Comparison of ENCODE assay signal across 21 cellular contexts in genomic region chr9:79432485-79432884, GRCh38.
DNase-seq lines count a peak whose midpoint lies in the region; ATAC-seq and TF ChIP-seq lines count a peak whose summit lies in the region.
"Had no signal": no experiment of that assay in that cellular context is flagged by ENCODE, and none has a peak within 500 bp of the region (broad histone marks: within the 10 kb centered on the region; RNA-seq: fewer than 3 reads in every experiment).

No MANE protein-coding gene starts in this region.

- no peak overlapping the region for H3K27ac Mint-ChIP-seq in GM23338
- H3K27ac Mint-ChIP-seq: activated B cell treated with CpG ODN at 0.5 μM for 24 hours; activated naive CD4-positive, alpha-beta T cell treated with anti-CD3 and anti-CD28 coated beads, Interleukin-2, amount 50 U/mL, for 24 hours; activated T-cell treated with anti-CD3 and anti-CD28 coated beads, Interleukin-2, amount 50 U/mL, for 72 hours; effector memory CD8-positive, alpha-beta T cell had no signal

- no peak overlapping the region for H2AFZ ChIP-seq in GM23338

- H3K36me3 Mint-ChIP-seq in GM23338 (ENCODE audit: low read depth), result no peaks in the 10 kb centered on the region
- H3K36me3 Mint-ChIP-seq: activated naive CD4-positive, alpha-beta T cell treated with anti-CD3 and anti-CD28 coated beads, Interleukin-2, amount 50 U/mL, for 24 hours had no signal

- H3K27me3 ChIP-seq in BE2C (no peaks in the 10 kb centered on the region), GM23338 (ENCODE audit: insufficient read depth) (no peaks in the 10 kb centered on the region), upper lobe of right lung (no peaks in the 10 kb centered on the region)

- H3K36me3 ChIP-seq in BE2C, result no peaks in the 10 kb centered on the region
- H3K36me3 ChIP-seq in GM23338 (ENCODE audit: insufficient read depth), result no peaks in the 10 kb centered on the region
- no peaks in the 10 kb centered on the region for H3K36me3 ChIP-seq in upper lobe of right lung
- H3K36me3 ChIP-seq: heart left ventricle, lower lobe of right lung had no signal

- no peaks in the 10 kb centered on the region for H3F3A ChIP-seq in GM23338 (replicated peaks; ENCODE audit: low read depth)

- TF ChIP-seq CTCF in BE2C (IDR thresholded peaks at IDR 0.05; ENCODE audit: low read depth, low read length) (peak; percentile 23), GM23338 (conservative IDR thresholded peaks at IDR 0.05; ENCODE audit: low read depth in 2 of 2) (no peak; a peak in 2 of 4 replicates), upper lobe of right lung (IDR thresholded peaks at IDR 0.05) (no peak)

- H3K4me1 Mint-ChIP-seq in GM23338, result no peaks in the 10 kb centered on the region
- H3K4me1 Mint-ChIP-seq: activated naive CD4-positive, alpha-beta T cell treated with anti-CD3 and anti-CD28 coated beads, Interleukin-2, amount 50 U/mL, for 24 hours had no signal

- H4K20me1 ChIP-seq in GM23338 (replicated peaks; ENCODE audit: insufficient read depth), result no peaks in the 10 kb centered on the region

- H3K9me2 ChIP-seq in GM23338 (ENCODE audit: insufficient read depth), result no peaks in the 10 kb centered on the region

- DNase-seq in BE2C, result no peak
- DNase-seq in GM23338 (ENCODE audit: low spot score), result peak; percentile 40
- DNase-seq in NCI-H69 (lab: John Stamatoyannopoulos, UW), result peak; percentile 18
- DNase-seq in germinal center (ENCODE audit: low spot score), result peak; percentile 32
- DNase-seq in NCI-H2107 treated with DMSO at 0.1 percent for 48 hours (lab: John Stamatoyannopoulos, UW; ENCODE audit: unreplicated experiment), result no peak
- DNase-seq in anterior cingulate cortex (lab: John Stamatoyannopoulos, UW), result no peak
- no peak for DNase-seq in upper lobe of right lung
- DNase-seq: activated B cell treated with CpG ODN at 0.5 μM for 24 hours; activated T-cell treated with anti-CD3 and anti-CD28 coated beads, Interleukin-2, amount 50 U/mL, for 72 hours; effector memory CD8-positive, alpha-beta T cell; heart left ventricle; lower lobe of right lung; NCI-H1930; NCI-H510A treated with DMSO at 0.1 percent for 48 hours; nucleus accumbens; SHP77; stimulated activated CD8-positive, alpha-beta memory T cell treated with anti-CD3 and anti-CD28 coated beads, Interleukin-4, amount 100 ng/mL, for 48 hours; substantia nigra had no signal

- H3K4me1 ChIP-seq in BE2C (no peaks in the 10 kb centered on the region), GM23338 (ENCODE audit: insufficient read depth) (no peaks in the 10 kb centered on the region), upper lobe of right lung (no peaks in the 10 kb centered on the region)
- H3K4me1 ChIP-seq: heart left ventricle, lower lobe of right lung had no signal

- H3K9me3 ChIP-seq in BE2C (no peaks in the 10 kb centered on the region), upper lobe of right lung (no peaks in the 10 kb centered on the region)
- H3K9me3 ChIP-seq: lower lobe of right lung had no signal

- ATAC-seq in GM23338, result no peak
- no peak for ATAC-seq in upper lobe of right lung
- ATAC-seq in activated CD4-positive, CD25-positive, alpha-beta regulatory T cell treated with anti-CD3 and anti-CD28 coated beads, Interleukin-2, amount 50 U/mL, for 24 hours, result no peak
- ATAC-seq: activated T-cell treated with anti-CD3 and anti-CD28 coated beads, Interleukin-2, amount 50 U/mL, for 72 hours; effector memory CD8-positive, alpha-beta T cell; HCT116; heart left ventricle; lower lobe of right lung had no signal

- H3K4me3 ChIP-seq in BE2C (ENCODE audit: low read depth, low read length) (no peak overlapping the region), GM23338 (no peak overlapping the region), upper lobe of right lung (no peak overlapping the region)
- H3K4me3 ChIP-seq: heart left ventricle, lower lobe of right lung had no signal

- intact Hi-C loops in upper lobe of right lung (cut with DNase I), result no loop called here

- no peaks in the 10 kb centered on the region for H3K9me3 Mint-ChIP-seq in GM23338
- H3K9me3 Mint-ChIP-seq: activated B cell treated with CpG ODN at 0.5 μM for 24 hours; activated naive CD4-positive, alpha-beta T cell treated with anti-CD3 and anti-CD28 coated beads, Interleukin-2, amount 50 U/mL, for 24 hours; effector memory CD8-positive, alpha-beta T cell had no signal

- H3K79me2 ChIP-seq in GM23338 (replicated peaks; ENCODE audit: insufficient read depth), result no peaks in the 10 kb centered on the region

- no peaks in the 10 kb centered on the region for H3K27me3 Mint-ChIP-seq in GM23338 (ENCODE audit: insufficient read depth, low read depth, poor library complexity)

- no peak overlapping the region for H3K4me2 ChIP-seq in GM23338

- H3K4me3 Mint-ChIP-seq in GM23338, result no peak overlapping the region
- H3K4me3 Mint-ChIP-seq: activated B cell treated with CpG ODN at 0.5 μM for 24 hours; activated naive CD4-positive, alpha-beta T cell treated with anti-CD3 and anti-CD28 coated beads, Interleukin-2, amount 50 U/mL, for 24 hours; activated T-cell treated with anti-CD3 and anti-CD28 coated beads, Interleukin-2, amount 50 U/mL, for 72 hours; effector memory CD8-positive, alpha-beta T cell had no signal

- no peak overlapping the region for H3K27ac ChIP-seq in GM23338 (ENCODE audit: low read depth)
- no peak overlapping the region for H3K27ac ChIP-seq in upper lobe of right lung
- H3K27ac ChIP-seq: heart left ventricle, lower lobe of right lung had no signal

TF ChIP-seq in GM23338, 12 proteins besides CTCF, POLR2A, EP300 and RAD21:
- no peak for TF ChIP-seq CREB1 (CRISPR knock-in tag; IDR thresholded peaks at IDR 0.05; ENCODE audit: low read depth)
- no peak for TF ChIP-seq ZNF331 (CRISPR knock-in tag; IDR thresholded peaks at IDR 0.05; ENCODE audit: low read depth)
- TF ChIP-seq ZNF462 (CRISPR knock-in tag; IDR thresholded peaks at IDR 0.05), result no peak
- no peak for TF ChIP-seq POLR2AphosphoS5 (IDR thresholded peaks at IDR 0.05; ENCODE audit: low read depth)
- TF ChIP-seq STAT1 (IDR thresholded peaks at IDR 0.05; ENCODE audit: unreplicated experiment), result no peak

Comparison
In these comparisons a context has a peak if more than half of its experiments do, and no peak if none do; other contexts are left out.
1. DNase-seq: peak in GM23338 (single experiment), NCI-H69 (single experiment) and germinal center (single experiment); none in BE2C (single experiment), NCI-H2107 treated with DMSO at 0.1 percent for 48 hours (single experiment), anterior cingulate cortex (0 of 58) and upper lobe of right lung (single experiment).